ENCODE assay signal across 12 cellular contexts in the genomic region with DNA sequence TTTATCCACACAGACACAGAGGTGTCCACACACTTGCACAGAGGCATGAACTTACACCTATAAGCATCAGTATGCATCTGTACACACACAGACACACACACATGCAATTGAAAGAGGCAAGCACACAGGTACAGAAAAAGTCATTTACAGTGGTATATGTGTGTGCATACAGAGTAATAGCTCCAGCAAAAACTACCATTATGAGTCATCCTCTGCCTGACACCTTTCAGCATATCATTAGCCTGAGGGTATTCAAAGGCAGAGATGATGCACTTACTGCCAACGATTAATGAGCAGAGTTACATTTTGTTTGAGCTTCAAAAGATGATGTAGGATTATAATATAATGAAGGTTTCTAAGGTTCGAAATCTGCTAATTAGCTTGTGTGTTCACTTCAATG.
DNase-seq lines count a peak whose midpoint lies in the region; ATAC-seq, FAIRE-seq and TF ChIP-seq lines count a peak whose summit lies in the region.
"Had no signal": no experiment of that assay in that cellular context is flagged by ENCODE, and none has a peak within 500 bp of the region (broad histone marks: within the 10 kb centered on the region; RNA-seq: fewer than 3 reads in every experiment).

No MANE protein-coding gene starts in this region.

- peaks cover 4% of the 10 kb centered on the region for H3K9me3 Mint-ChIP-seq in activated CD4-positive, alpha-beta memory T cell treated with anti-CD3 and anti-CD28 coated beads, Interleukin-2, amount 10 ng/mL, durations not matched to agents 7 days and 5 days

- H3K9me3 ChIP-seq in endothelial cell of umbilical vein (replicated peaks; ENCODE audit: control insufficient read depth, insufficient read depth, low read length) (no peaks in the 10 kb centered on the region), aorta (ENCODE audit: control insufficient read depth, low read length) (no peaks in the 10 kb centered on the region)

- no peak overlapping the region for H3K9ac ChIP-seq in endothelial cell of umbilical vein (replicated peaks; ENCODE audit: extremely low read depth, insufficient read depth, low read length)

- H3K36me3 Mint-ChIP-seq in activated CD4-positive, alpha-beta memory T cell treated with anti-CD3 and anti-CD28 coated beads, Interleukin-2, amount 10 ng/mL, durations not matched to agents 7 days and 5 days (ENCODE audit: low read depth) = no peaks in the 10 kb centered on the region

- ATAC-seq in GM18502 (IDR thresholded peaks at IDR 0.05; ENCODE audit: poor library complexity, unreplicated experiment) = peak; percentile 79
- ATAC-seq in GM21576 (IDR thresholded peaks at IDR 0.05; ENCODE audit: unreplicated experiment) = peak; percentile 59
- ATAC-seq in aorta (ENCODE audit: low FRiP score) = no peak

- H3K36me3 ChIP-seq in endothelial cell of umbilical vein (ENCODE audit: control insufficient read depth in 2 of 2, extremely low read depth in 1 of 2, insufficient read depth in 2 of 2, low read length in 2 of 2) (no peaks in the 10 kb centered on the region), aorta (ENCODE audit: control insufficient read depth in 1 of 2, insufficient read depth in 2 of 2, low read length in 1 of 2) (no peaks in the 10 kb centered on the region)
- H3K36me3 ChIP-seq: suprapubic skin had no signal

- H3K4me3 ChIP-seq in endothelial cell of umbilical vein (replicated peaks in 1 of 3; ENCODE audit: insufficient read depth in 1 of 3, low read depth in 1 of 3, low read length in 3 of 3) (no peak overlapping the region), aorta (ENCODE audit: low read length in 2 of 2) (no peak overlapping the region)
- H3K4me3 ChIP-seq: suprapubic skin had no signal

- no TSS peak for BruUV-seq in endothelial cell of umbilical vein (replicated peaks; lab: Mats Ljungman, UMichigan)

- H3K4me1 Mint-ChIP-seq in activated CD4-positive, alpha-beta memory T cell treated with anti-CD3 and anti-CD28 coated beads, Interleukin-2, amount 10 ng/mL, durations not matched to agents 7 days and 5 days = peaks cover 10% of the 10 kb centered on the region

- H3K4me1 ChIP-seq in endothelial cell of umbilical vein (ENCODE audit: control insufficient read depth, extremely low read depth, insufficient read depth, low read length) (no peaks in the 10 kb centered on the region), aorta (ENCODE audit: control insufficient read depth in 1 of 2, insufficient read depth in 2 of 2, low read length in 2 of 2) (no peaks in the 10 kb centered on the region)
- H3K4me1 ChIP-seq: suprapubic skin had no signal

- dilution Hi-C loops in endothelial cell of umbilical vein (cut with MboI; ENCODE audit: extremely low pct_ligation_motif_present, low sequenced_read_pairs) = no loop called here

- no peaks in the 10 kb centered on the region for H3K9me1 ChIP-seq in endothelial cell of umbilical vein (replicated peaks; ENCODE audit: control insufficient read depth, extremely low read depth, insufficient read depth, low read length)

- H3K4me2 ChIP-seq in endothelial cell of umbilical vein (ENCODE audit: insufficient read depth, low read length) = no peak overlapping the region

- DNase-seq in NCI-H1436 (lab: John Stamatoyannopoulos, UW) (peak; percentile 71), endothelial cell of umbilical vein (ENCODE audit: low read depth, low spot score) (no peak), foreskin melanocyte (no peak), aorta (no peak), dermis blood vessel endothelial cell (no peak)
- no peak for DNase-seq in activated CD4-positive, alpha-beta memory T cell treated with anti-CD3 and anti-CD28 coated beads, Interleukin-2, amount 10 ng/mL, durations not matched to agents 7 days and 5 days
- DNase-seq: effector CD4-positive, alpha-beta T cell; NCI-H526 treated with DMSO at 0.1 percent for 48 hours had no signal

- no peak overlapping the region for H3K27ac Mint-ChIP-seq in activated CD4-positive, alpha-beta memory T cell treated with anti-CD3 and anti-CD28 coated beads, Interleukin-2, amount 10 ng/mL, durations not matched to agents 7 days and 5 days
- H3K27ac Mint-ChIP-seq: T-helper 1 cell treated with Interleukin-12 subunit alpha and Interleukin-12 subunit beta and Interleukin-4 antibody, amounts not matched to agents 30 μg/mL and 1 μg/mL, for 36 hours had no signal

- POLR2A ChIA-PET in endothelial cell of umbilical vein (lab: Charles Lee) = no interaction called here
- POLR2A ChIA-PET in activated CD4-positive, alpha-beta memory T cell treated with anti-CD3 and anti-CD28 coated beads, Interleukin-2, amount 10 ng/mL, durations not matched to agents 7 days and 5 days (lab: Charles Lee) = interaction anchor here (1.0 kb wide), 1 partner anchor 61 kb away, joined by 3 read pairs; no protein-coding TSS in a partner anchor

- 88 to 92% methylated on average over 2 of the region's 2 CpGs for WGBS in aorta, 2 donors

- no peaks in the 10 kb centered on the region for H3K27me3 ChIP-seq in endothelial cell of umbilical vein (ENCODE audit: control insufficient read depth in 2 of 2, insufficient read depth in 2 of 2, low read length in 2 of 2)
- H3K27me3 ChIP-seq in aorta (ENCODE audit: control insufficient read depth in 1 of 2, insufficient read depth in 2 of 2, low read length in 1 of 2) = no peaks in the 10 kb centered on the region
- H3K27me3 ChIP-seq: suprapubic skin had no signal

- no peak for TF ChIP-seq CTCF in endothelial cell of umbilical vein (IDR thresholded peaks at IDR 0.05; ENCODE audit: extremely low read depth in 1 of 2, insufficient read depth in 1 of 2, low read depth in 1 of 2, low read length in 2 of 2)

- CTCF ChIA-PET in endothelial cell of umbilical vein (lab: Charles Lee) = no interaction called here
- CTCF ChIA-PET in activated CD4-positive, alpha-beta memory T cell treated with anti-CD3 and anti-CD28 coated beads, Interleukin-2, amount 10 ng/mL, durations not matched to agents 7 days and 5 days (lab: Charles Lee) = interaction anchor here (1.0 to 1.4 kb wide), 4 partner anchors 30 to 1333 kb away, joined by 3 to 8 read pairs (median 4); no protein-coding TSS in a partner anchor

- no peaks in the 10 kb centered on the region for H3K27me3 Mint-ChIP-seq in activated CD4-positive, alpha-beta memory T cell treated with anti-CD3 and anti-CD28 coated beads, Interleukin-2, amount 10 ng/mL, durations not matched to agents 7 days and 5 days

- H3K27ac ChIP-seq in endothelial cell of umbilical vein (ENCODE audit: insufficient read depth, low read depth, low read length) (no peak overlapping the region), aorta (ENCODE audit: low read depth in 1 of 2, low read length in 2 of 2) (no peak overlapping the region)
- H3K27ac ChIP-seq: suprapubic skin had no signal

- H2AFZ ChIP-seq in endothelial cell of umbilical vein (ENCODE audit: low read depth, low read length) = no peak overlapping the region

- intact Hi-C loops in endothelial cell of umbilical vein (cut with micrococcal nuclease) = no loop called here
- intact Hi-C loops in aorta (cut with DNase I) = no loop called here

- no peak overlapping the region for H3K4me3 Mint-ChIP-seq in activated CD4-positive, alpha-beta memory T cell treated with anti-CD3 and anti-CD28 coated beads, Interleukin-2, amount 10 ng/mL, durations not matched to agents 7 days and 5 days
- H3K4me3 Mint-ChIP-seq: T-helper 1 cell treated with Interleukin-12 subunit alpha and Interleukin-12 subunit beta and Interleukin-4 antibody, amounts not matched to agents 30 μg/mL and 1 μg/mL, for 36 hours had no signal

- no peaks in the 10 kb centered on the region for H4K20me1 ChIP-seq in endothelial cell of umbilical vein (replicated peaks; ENCODE audit: control insufficient read depth, extremely low read depth, insufficient read depth, low read length)

- TF ChIP-seq POLR2A in endothelial cell of umbilical vein (IDR thresholded peaks at IDR 0.05; ENCODE audit: low read depth, low read length) = no peak

- no peaks in the 10 kb centered on the region for H3K79me2 ChIP-seq in endothelial cell of umbilical vein (ENCODE audit: control insufficient read depth, insufficient read depth, low read length)

- no peak for FAIRE-seq in endothelial cell of umbilical vein (lab: Jason Lieb, UNC)

TF ChIP-seq in endothelial cell of umbilical vein, 7 proteins besides CTCF, POLR2A, EP300 and RAD21:
- TF ChIP-seq JUN (IDR thresholded peaks at IDR 0.05; ENCODE audit: borderline replicate concordance, insufficient read depth, insufficient read length, low read depth) = peak; percentile 11
- TF ChIP-seq, protein P1, sequence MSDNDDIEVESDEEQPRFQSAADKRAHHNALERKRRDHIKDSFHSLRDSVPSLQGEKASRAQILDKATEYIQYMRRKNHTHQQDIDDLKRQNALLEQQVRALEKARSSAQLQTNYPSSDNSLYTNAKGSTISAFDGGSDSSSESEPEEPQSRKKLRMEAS (IDR thresholded peaks at IDR 0.05; ENCODE audit: insufficient read depth, insufficient read length) = no peak
